Comparison of ENCODE assay signal across 8 cellular contexts in the genomic region with DNA sequence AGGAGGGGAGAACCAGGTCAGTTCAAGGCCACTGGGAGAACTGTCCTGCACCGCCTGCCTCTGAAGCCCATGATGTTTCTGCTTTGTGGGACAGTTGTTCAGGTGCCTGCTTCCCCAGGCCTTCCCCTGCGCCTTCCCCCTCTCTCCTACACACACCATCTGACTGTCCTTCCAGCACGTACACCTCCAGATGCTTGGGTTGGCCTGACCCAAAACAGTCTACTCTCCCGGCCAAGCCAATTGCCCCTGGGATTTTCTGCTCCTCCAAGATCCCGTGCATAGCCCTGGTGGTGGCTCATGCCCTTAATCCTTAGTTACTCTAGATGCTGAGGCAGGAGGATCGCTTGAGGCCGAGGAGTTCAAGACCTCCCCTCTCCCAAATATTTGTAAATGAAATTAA. TPM values are rescaled to one million over a fixed set of nuclear protein-coding genes. Genes with fewer than 3 reads are reported as not detected.
DNase-seq lines count a peak whose midpoint lies in the region; ATAC-seq and TF ChIP-seq lines count a peak whose summit lies in the region.

No MANE protein-coding gene starts in this region.

- H3K27me3 Mint-ChIP-seq in CD4-positive, CD25-positive, alpha-beta regulatory T cell: peaks cover 13% of the 10 kb centered on the region
- H3K27me3 Mint-ChIP-seq in effector memory CD8-positive, alpha-beta T cell: no peaks in the 10 kb centered on the region

- peak overlapping the region; percentile 61; the same call in 1 of the 2 replicates for H3K9ac ChIP-seq in MM.1S (ENCODE audit: low read length)

- H3K4me1 Mint-ChIP-seq in CD4-positive, CD25-positive, alpha-beta regulatory T cell: peaks cover 10 to 28% (median 15%) of the 10 kb centered on the region in 4 donors
- peaks cover 22 to 30% of the 10 kb centered on the region in 2 donors for H3K4me1 Mint-ChIP-seq in effector memory CD8-positive, alpha-beta T cell (ENCODE audit: low read depth in 2 of 2)

- peaks cover 12% of the 10 kb centered on the region for H3F3A ChIP-seq in MM.1S (ENCODE audit: insufficient read depth, low read length)

- no peaks in the 10 kb centered on the region for H3K27me3 ChIP-seq in CD4-positive, CD25-positive, alpha-beta regulatory T cell (ENCODE audit: control insufficient read depth, insufficient read depth, low read length)
- H3K27me3 ChIP-seq in MM.1S (replicated peaks; ENCODE audit: insufficient read depth, low read length) (no peaks in the 10 kb centered on the region), neutrophil (peaks cover 26% of the 10 kb centered on the region)

- no peaks in the 10 kb centered on the region for H4K20me1 ChIP-seq in MM.1S (ENCODE audit: insufficient read depth, low read length)

- peak overlapping the region; percentile 100 for H2AFZ ChIP-seq in MM.1S (ENCODE audit: low read length)

- no peaks in the 10 kb centered on the region for H3K9me2 ChIP-seq in MM.1S (replicated peaks; ENCODE audit: insufficient read depth, low read length)

- peaks cover 22% of the 10 kb centered on the region for H3K36me3 Mint-ChIP-seq in CD4-positive, CD25-positive, alpha-beta regulatory T cell
- peaks cover 14% of the 10 kb centered on the region for H3K36me3 Mint-ChIP-seq in effector memory CD8-positive, alpha-beta T cell (ENCODE audit: insufficient read depth)

- peak overlapping the region; percentile 79 for H3K27ac ChIP-seq in CD4-positive, CD25-positive, alpha-beta regulatory T cell (ENCODE audit: insufficient read depth, low read length, poor library complexity, severe bottlenecking)
- no peak overlapping the region for H3K27ac ChIP-seq in MM.1S (ENCODE audit: low read length)
- peak overlapping the region; percentile 80 for H3K27ac ChIP-seq in neutrophil

- H3K4me3 ChIP-seq in CD4-positive, CD25-positive, alpha-beta regulatory T cell (ENCODE audit: low read depth, low read length): peak overlapping the region; percentile 57
- H3K4me3 ChIP-seq in MM.1S (ENCODE audit: low read length) (peak overlapping the region; percentile 81), neutrophil (ENCODE audit: low read depth in 1 of 2, low read length in 1 of 2) (peak overlapping the region; percentile 68 to 74)

- H3K9me3 ChIP-seq in CD4-positive, CD25-positive, alpha-beta regulatory T cell (ENCODE audit: control insufficient read depth in 2 of 2, low read length in 2 of 2): no peaks in the 10 kb centered on the region
- H3K9me3 ChIP-seq in MM.1S (replicated peaks; ENCODE audit: insufficient read depth, low read length) (no peaks in the 10 kb centered on the region), neutrophil (no peaks in the 10 kb centered on the region)

- peak overlapping the region; percentile 89 to 96 (median 93) for H3K27ac Mint-ChIP-seq in CD4-positive, CD25-positive, alpha-beta regulatory T cell
- H3K27ac Mint-ChIP-seq in effector memory CD8-positive, alpha-beta T cell: peak overlapping the region; percentile 93 to 99

- H3K4me1 ChIP-seq in CD4-positive, CD25-positive, alpha-beta regulatory T cell (ENCODE audit: control insufficient read depth, insufficient read depth, low read length, poor library complexity, severe bottlenecking): peaks cover 15% of the 10 kb centered on the region
- H3K4me1 ChIP-seq in MM.1S (ENCODE audit: low read length) (peaks cover 9% of the 10 kb centered on the region; the same call in 1 of the 2 replicates), neutrophil (ENCODE audit: control insufficient read depth in 1 of 2, insufficient read depth in 1 of 2, low read depth in 1 of 2, low read length in 1 of 2) (peaks cover 45 to 49% of the 10 kb centered on the region in 2 experiments)

- peaks cover 9% of the 10 kb centered on the region for H3K79me2 ChIP-seq in MM.1S (ENCODE audit: low read length)

- peaks cover 10% of the 10 kb centered on the region for H3K36me3 ChIP-seq in CD4-positive, CD25-positive, alpha-beta regulatory T cell (ENCODE audit: control insufficient read depth, insufficient read depth, low read length)
- no peaks in the 10 kb centered on the region for H3K36me3 ChIP-seq in MM.1S (replicated peaks; ENCODE audit: insufficient read depth, low read length)
- H3K36me3 ChIP-seq in neutrophil: no peaks in the 10 kb centered on the region

- no peak for ATAC-seq in CD4-positive, CD25-positive, alpha-beta regulatory T cell (ENCODE audit: low read depth in 2 of 2)
- no peak for ATAC-seq in effector memory CD8-positive, alpha-beta T cell (replicated peaks)
- ATAC-seq in HG03196 (IDR thresholded peaks at IDR 0.05; ENCODE audit: unreplicated experiment): no peak
- ATAC-seq in HG02884 (IDR thresholded peaks at IDR 0.05; ENCODE audit: unreplicated experiment): no peak

- TF ChIP-seq CTCF in MM.1S (IDR thresholded peaks at IDR 0.05; ENCODE audit: low read length): no peak
- TF ChIP-seq CTCF in neutrophil (IDR thresholded peaks at IDR 0.05): no peak

- H3K9me3 Mint-ChIP-seq in CD4-positive, CD25-positive, alpha-beta regulatory T cell: no peaks in the 10 kb centered on the region
- no peaks in the 10 kb centered on the region for H3K9me3 Mint-ChIP-seq in effector memory CD8-positive, alpha-beta T cell

- peak overlapping the region; percentile 49 to 84 (median 66) for H3K4me3 Mint-ChIP-seq in CD4-positive, CD25-positive, alpha-beta regulatory T cell
- H3K4me3 Mint-ChIP-seq in effector memory CD8-positive, alpha-beta T cell: peak overlapping the region; percentile 80 to 82

- no peak for DNase-seq in CD4-positive, CD25-positive, alpha-beta regulatory T cell
- DNase-seq in MM.1S: no peak
- DNase-seq in effector memory CD8-positive, alpha-beta T cell: no peak
- DNase-seq in NCI-H510A treated with DMSO at 0.1 percent for 48 hours (lab: John Stamatoyannopoulos, UW): no peak
- DNase-seq in DMS79 treated with DMSO at 0.1 percent for 48 hours (lab: John Stamatoyannopoulos, UW): no peak

- H3K4me2 ChIP-seq in MM.1S (ENCODE audit: low read depth, low read length): peak overlapping the region; percentile 80; the same call in 1 of the 2 replicates

RNA-seq across cellular contexts. Expression of a gene that starts 0.7 kb away (rescaled TPM):
- 45.3 TPM for total RNA-seq in CD4-positive, CD25-positive, alpha-beta regulatory T cell
- 10 to 100 TPM; 43.3 to 53.4 (median 46.1) TPM for polyA plus RNA-seq in CD4-positive, CD25-positive, alpha-beta regulatory T cell

RNA-seq across cellular contexts. Expression of a gene that starts 9.3 kb away (rescaled TPM):
- not detected for total RNA-seq in CD4-positive, CD25-positive, alpha-beta regulatory T cell
- not detected for polyA plus RNA-seq in CD4-positive, CD25-positive, alpha-beta regulatory T cell

RNA-seq across cellular contexts. Expression of a gene that starts 30.3 kb away (rescaled TPM):
- total RNA-seq in CD4-positive, CD25-positive, alpha-beta regulatory T cell: 5.7 TPM
- 1 to 10 TPM in 2 of 4 donors, under 1 TPM in 2; 0.50 to 1.6 (median 0.89) TPM for polyA plus RNA-seq in CD4-positive, CD25-positive, alpha-beta regulatory T cell

RNA-seq across cellular contexts. Expression of a gene that starts 52.0 kb away (rescaled TPM):
- 22.2 TPM for total RNA-seq in CD4-positive, CD25-positive, alpha-beta regulatory T cell
- polyA plus RNA-seq in CD4-positive, CD25-positive, alpha-beta regulatory T cell: 1 to 10 TPM; 2.7 to 5.5 (median 3.4) TPM

RNA-seq across cellular contexts. Expression of a gene that starts 54.6 kb away (rescaled TPM):
- total RNA-seq in CD4-positive, CD25-positive, alpha-beta regulatory T cell: not detected
- not detected for polyA plus RNA-seq in CD4-positive, CD25-positive, alpha-beta regulatory T cell
